Comparison of ENCODE assay signal across 8 cellular contexts in genomic region chr11:45354976-45355705, GRCh38.
DNase-seq lines count a peak whose midpoint lies in the region; ATAC-seq and TF ChIP-seq lines count a peak whose summit lies in the region.

No MANE protein-coding gene starts in this region.

- H3K9ac ChIP-seq in endocrine pancreas (ENCODE audit: control insufficient read depth, insufficient read depth, low read length): peak overlapping the region; percentile 44

- ATAC-seq in HG02943 (IDR thresholded peaks at IDR 0.05; ENCODE audit: low read depth, unreplicated experiment): peak; percentile 96

- DNase-seq in NCI-H2196 (lab: John Stamatoyannopoulos, UW; ENCODE audit: unreplicated experiment): peak; percentile 83
- peak; percentile 64 to 79 (median 65) for DNase-seq in activated CD8-positive, alpha-beta memory T cell treated with anti-CD3 and anti-CD28 coated beads for 48 hours (ENCODE audit: low read depth in 2 of 3, low spot score in 2 of 3)
- peak; percentile 76 for DNase-seq in stimulated activated CD8-positive, alpha-beta memory T cell treated with anti-CD3 and anti-CD28 coated beads, Interleukin-12 subunit alpha, Interleukin-12 subunit beta, amount 100 ng/mL, for 4 hours (ENCODE audit: low read depth)
- DNase-seq in SKM-1 (lab: John Stamatoyannopoulos, UW; ENCODE audit: unreplicated experiment): no peak

- TF ChIP-seq POLR2A in GM15510 (IDR thresholded peaks at IDR 0.05; ENCODE audit: borderline replicate concordance, extremely low read depth, insufficient read length): peak; percentile 20

- peak overlapping the region; percentile 72 for H3K4me3 ChIP-seq in endocrine pancreas (ENCODE audit: control insufficient read depth, insufficient read depth, low read length)
- H3K4me3 ChIP-seq in mesodermal cell (ENCODE audit: extremely low read depth, insufficient read depth, low read length, poor library complexity, severe bottlenecking): peak overlapping the region; percentile 57

- peaks cover under 1% of the 10 kb centered on the region for H3K27me3 ChIP-seq in endocrine pancreas (ENCODE audit: control insufficient read depth, insufficient read depth, low read length)

- H3K4me1 ChIP-seq in endocrine pancreas (ENCODE audit: control insufficient read depth, insufficient read depth, low read length) (no peaks in the 10 kb centered on the region), mesodermal cell (ENCODE audit: control insufficient read depth, insufficient read depth, low read length, poor library complexity, severe bottlenecking) (no peaks in the 10 kb centered on the region)

- H3K27ac ChIP-seq in mesodermal cell (ENCODE audit: low read depth, low read length, severe bottlenecking): peak overlapping the region; percentile 29

- H3K36me3 ChIP-seq in endocrine pancreas (ENCODE audit: control insufficient read depth, insufficient read depth, low read length) (no peaks in the 10 kb centered on the region), mesodermal cell (ENCODE audit: control insufficient read depth, insufficient read depth, low read length) (no peaks in the 10 kb centered on the region)

- H3K9me3 ChIP-seq in endocrine pancreas (ENCODE audit: control insufficient read depth, low read length) (no peaks in the 10 kb centered on the region), mesodermal cell (ENCODE audit: control insufficient read depth, low read length) (peaks cover 5% of the 10 kb centered on the region)

- WGBS in mesodermal cell (ENCODE audit: insufficient coverage in 2 of 2), 2 experiments: 9 to 13% methylated on average over 15 to 18 of the region's 30 CpGs
